8 cellular contexts compared by ENCODE assay signal in genomic region chr14:63543826-63544320, GRCh38. TPM values are rescaled to one million over a fixed set of nuclear protein-coding genes. Genes with fewer than 3 reads are reported as not detected.
A peak's percentile ranks its signal among the peaks of the same experiment; 100 is the strongest.
DNase-seq lines count a peak whose midpoint lies in the region; ATAC-seq and TF ChIP-seq lines count a peak whose summit lies in the region.

No MANE protein-coding gene starts in this region.

- H3K79me2 ChIP-seq in ACC112 (ENCODE audit: control insufficient read depth, insufficient read depth, low read length, unreplicated experiment), result peaks cover 37% of the 10 kb centered on the region

- H3K27ac ChIP-seq in ACC112 (ENCODE audit: low read depth, low read length), result peak overlapping the region; percentile 6; the same call in 1 of the 2 replicates
- H3K27ac ChIP-seq in left lung, result peak overlapping the region; percentile 90 to 94
- peak overlapping the region; percentile 59 to 88 for H3K27ac ChIP-seq in thoracic aorta

- H3K4me3 Mint-ChIP-seq in IgD-negative memory B cell, result peak overlapping the region; percentile 95 to 99 (median 97)

- in situ Hi-C loops in astrocyte of the cerebellum (cut with HindIII; ENCODE audit: low sequenced_read_pairs), result loop anchor here (5.0 kb wide), 2 partner anchors 77 to 112 kb away; no protein-coding TSS in a partner anchor

- intact Hi-C loops in left lung (cut with DNase I), result loop anchor here in 1 of 2 donors (10.0 kb wide), 1 partner anchor 149 kb away; no protein-coding TSS in a partner anchor

- peak; percentile 8 for ATAC-seq in GM19025 (IDR thresholded peaks at IDR 0.05; ENCODE audit: low read depth, unreplicated experiment)
- ATAC-seq in left lung, result no peak
- no peak for ATAC-seq in thoracic aorta (ENCODE audit: insufficient number of reproducible peaks, low FRiP score, low read depth)

- H3K27ac Mint-ChIP-seq in IgD-negative memory B cell, result peak overlapping the region; percentile 92 to 96 (median 93)

- H3K36me3 ChIP-seq in ACC112 (ENCODE audit: insufficient read depth, low read length) (peaks cover 9% of the 10 kb centered on the region; the same call in 1 of the 2 replicates), left lung (peaks cover 1 to 10% of the 10 kb centered on the region in 2 donors), thoracic aorta (no peaks in the 10 kb centered on the region)

- H3K4me3 ChIP-seq in ACC112 (ENCODE audit: low read depth, low read length), result peak overlapping the region; percentile 89
- H3K4me3 ChIP-seq in astrocyte of the cerebellum (ENCODE audit: low read depth, low read length), result peak overlapping the region; percentile 92
- H3K4me3 ChIP-seq in left lung, result peak overlapping the region; percentile 99
- peak overlapping the region; percentile 99 for H3K4me3 ChIP-seq in thoracic aorta

- H3K4me1 ChIP-seq in ACC112 (ENCODE audit: control insufficient read depth, insufficient read depth, low read length, unreplicated experiment), result peaks cover 15% of the 10 kb centered on the region
- peaks cover 12 to 27% of the 10 kb centered on the region in 2 donors for H3K4me1 ChIP-seq in left lung
- peaks cover 19 to 24% of the 10 kb centered on the region in 2 donors for H3K4me1 ChIP-seq in thoracic aorta (ENCODE audit: control insufficient read depth in 1 of 2, low read depth in 2 of 2)

- H2AFZ ChIP-seq in ACC112 (ENCODE audit: low read length, unreplicated experiment), result peak overlapping the region; percentile 93

- H3K27me3 ChIP-seq in ACC112 (ENCODE audit: insufficient read depth, low read length) (no peaks in the 10 kb centered on the region), left lung (no peaks in the 10 kb centered on the region), thoracic aorta (replicated peaks; ENCODE audit: insufficient read depth) (no peaks in the 10 kb centered on the region)

- no peaks in the 10 kb centered on the region for H3K27me3 Mint-ChIP-seq in IgD-negative memory B cell

- H3K4me1 Mint-ChIP-seq in IgD-negative memory B cell, result peaks cover 13 to 35% (median 34%) of the 10 kb centered on the region in 3 donors

- H3K36me3 Mint-ChIP-seq in IgD-negative memory B cell, result peaks cover 3% of the 10 kb centered on the region

- no peak for DNase-seq in astrocyte of the cerebellum (ENCODE audit: low read depth)
- DNase-seq in left lung, result no peak
- DNase-seq in thoracic aorta (ENCODE audit: low spot score), result no peak
- DNase-seq in cortex of kidney (lab: John Stamatoyannopoulos, UW), result no peak
- no peak for DNase-seq in SKM-1 treated with dmso at 0.1 percent for 144 hours (lab: John Stamatoyannopoulos, UW; ENCODE audit: unreplicated experiment)

- H3K9me3 Mint-ChIP-seq in IgD-negative memory B cell, result no peaks in the 10 kb centered on the region

- H3K9me3 ChIP-seq in left lung, result no peaks in the 10 kb centered on the region
- no peaks in the 10 kb centered on the region for H3K9me3 ChIP-seq in thoracic aorta

- TF ChIP-seq CTCF in astrocyte of the cerebellum (IDR thresholded peaks at IDR 0.05; ENCODE audit: low read depth, low read length, missing control alignments), result no peak
- TF ChIP-seq CTCF in left lung (IDR thresholded peaks at IDR 0.05), result no peak
- no peak for TF ChIP-seq CTCF in thoracic aorta (IDR thresholded peaks at IDR 0.05)

RNA-seq across cellular contexts. Expression of gene PPP2R5E, which starts 0.7 kb away (rescaled TPM):
- 33.3 TPM for polyA plus RNA-seq in IgD-negative memory B cell
- 10 to 100 TPM; 44.1 to 45.3 TPM for total RNA-seq in left lung
- 10 to 100 TPM; 13.9 to 25.5 TPM for total RNA-seq in thoracic aorta

Comparison
In these comparisons a context has a peak if more than half of its experiments do, and no peak if none do; other contexts are left out.
1. H3K27ac ChIP-seq: peak in every context shown above with its lines; median percentile 92 in left lung; 74 in thoracic aorta; 6 in ACC112.